In the genomic region with DNA sequence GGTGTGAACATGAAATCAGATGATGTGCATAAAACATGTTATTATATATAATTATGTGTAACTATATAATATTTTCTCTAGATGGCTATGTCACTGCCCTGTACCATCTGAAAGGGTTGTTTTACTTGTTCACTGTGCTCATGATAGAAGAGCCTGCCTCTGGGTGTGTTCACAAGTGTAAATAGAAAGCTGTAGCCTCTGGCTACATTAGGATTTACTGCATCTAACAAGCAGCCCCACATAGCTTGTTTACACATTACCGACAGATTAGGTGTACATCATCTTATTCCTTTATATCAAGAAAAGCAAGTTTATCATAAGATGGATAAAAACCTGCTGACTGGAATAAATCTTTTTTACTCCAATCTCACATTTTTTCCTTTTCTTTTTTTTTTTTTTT, we compare ENCODE assay signal across 14 cellular contexts. TPM values are rescaled to one million over a fixed set of nuclear protein-coding genes. Genes with fewer than 3 reads are reported as not detected.
DNase-seq lines count a peak whose midpoint lies in the region; ATAC-seq, FAIRE-seq and TF ChIP-seq lines count a peak whose summit lies in the region.
"Had no signal": no experiment of that assay in that cellular context is flagged by ENCODE, and none has a peak within 500 bp of the region (broad histone marks: within the 10 kb centered on the region; RNA-seq: fewer than 3 reads in every experiment).

No MANE protein-coding gene starts in this region.

- DNase-seq in right atrium auricular region (ENCODE audit: low spot score) (no peak), left cardiac atrium (no peak), GM12878 (ENCODE audit: low read depth, low spot score) (no peak), nucleus accumbens (lab: John Stamatoyannopoulos, UW) (no peak), erythroblast (lab: John Stamatoyannopoulos, UW) (no peak)
- no peak for DNase-seq in activated CD8-positive, alpha-beta T cell treated with anti-CD3 and anti-CD28 coated beads for 36 hours
- DNase-seq: activated CD8-positive, alpha-beta memory T cell treated with anti-CD3 and anti-CD28 coated beads, Interleukin-2, amount 10 ng/mL, durations not matched to agents 7 days and 5 days; COR-L47; NCI-H510A treated with DMSO at 0.1 percent for 48 hours; stimulated activated naive CD4-positive, alpha-beta T cell had no signal

- H3K36me3 Mint-ChIP-seq in nephron (ENCODE audit: low read depth) = no peaks in the 10 kb centered on the region
- H3K36me3 Mint-ChIP-seq in activated CD8-positive, alpha-beta T cell treated with anti-CD3 and anti-CD28 coated beads for 36 hours (ENCODE audit: low read depth) = no peaks in the 10 kb centered on the region

- TF ChIP-seq RAD21 in GM12878 (IDR thresholded peaks at IDR 0.05; ENCODE audit: insufficient read depth, low read depth, low read length) = no peak

- no peaks in the 10 kb centered on the region for H3K9me3 ChIP-seq in right atrium auricular region
- no peaks in the 10 kb centered on the region for H3K9me3 ChIP-seq in GM12878 (replicated peaks; ENCODE audit: control insufficient read depth, insufficient read depth, low read length)

- H3K27ac Mint-ChIP-seq in nephron = peak overlapping the region; percentile 96 to 98 (median 97)
- H3K27ac Mint-ChIP-seq in activated CD8-positive, alpha-beta T cell treated with anti-CD3 and anti-CD28 coated beads for 36 hours = no peak overlapping the region

- H4K20me1 ChIP-seq in GM12878 (ENCODE audit: control insufficient read depth, insufficient read depth) = no peaks in the 10 kb centered on the region

- no peaks in the 10 kb centered on the region for H3K9me3 Mint-ChIP-seq in nephron
- no peaks in the 10 kb centered on the region for H3K9me3 Mint-ChIP-seq in activated CD8-positive, alpha-beta T cell treated with anti-CD3 and anti-CD28 coated beads for 36 hours

- TF ChIP-seq CTCF in right atrium auricular region (IDR thresholded peaks at IDR 0.05) = no peak
- TF ChIP-seq CTCF in GM12878 (IDR thresholded peaks at IDR 0.05 in 2 of 3, conservative IDR thresholded peaks at IDR 0.05 in 1 of 3; ENCODE audit: control insufficient read depth in 2 of 3, extremely low read depth in 1 of 3, insufficient read depth in 1 of 3, low read depth in 3 of 3, low read length in 3 of 3) = no peak
- TF ChIP-seq CTCF in nephron (IDR thresholded peaks at IDR 0.05; ENCODE audit: unreplicated experiment in 3 of 3) = no peak
- no peak for TF ChIP-seq CTCF in activated CD8-positive, alpha-beta T cell treated with anti-CD3 and anti-CD28 coated beads for 36 hours (IDR thresholded peaks at IDR 0.05)

- no peak for TF ChIP-seq EP300 in GM12878 (IDR thresholded peaks at IDR 0.05; ENCODE audit: borderline replicate concordance in 1 of 2, control insufficient read depth in 1 of 2, low read depth in 2 of 2, low read length in 2 of 2)

- H3K36me3 ChIP-seq in right atrium auricular region (no peaks in the 10 kb centered on the region), GM12878 (ENCODE audit: control insufficient read depth in 2 of 2, insufficient read depth in 2 of 2, low read length in 1 of 2) (no peaks in the 10 kb centered on the region; a peak in 2 of 4 replicates)

- H3K27me3 ChIP-seq in right atrium auricular region (no peaks in the 10 kb centered on the region), GM12878 (replicated peaks in 1 of 2; ENCODE audit: control insufficient read depth in 2 of 2, insufficient read depth in 2 of 2, low read length in 1 of 2) (no peaks in the 10 kb centered on the region)

- BruUV-seq in GM12878 (replicated peaks; lab: Mats Ljungman, UMichigan) = no TSS peak

- H3K9ac ChIP-seq in GM12878 (ENCODE audit: control insufficient read depth, insufficient read depth, low read length) = no peak overlapping the region

- H3K4me1 Mint-ChIP-seq in nephron = peaks cover 32% of the 10 kb centered on the region
- peaks cover 22% of the 10 kb centered on the region for H3K4me1 Mint-ChIP-seq in activated CD8-positive, alpha-beta T cell treated with anti-CD3 and anti-CD28 coated beads for 36 hours (ENCODE audit: low read depth)

- CTCF ChIA-PET in GM12878 (lab: Yijun Ruan, JAX) = interaction anchor here (1.0 to 3.3 kb wide), 7 partner anchors 11 to 61 kb away, joined by 3 to 17 read pairs (median 4); no protein-coding TSS in a partner anchor
- CTCF ChIA-PET in activated CD8-positive, alpha-beta T cell treated with anti-CD3 and anti-CD28 coated beads for 36 hours (lab: Charles Lee) = interaction anchor here (1.7 kb wide), 1 partner anchor 46 kb away, joined by 4 read pairs; the partner anchor contains the start of gene CHD9

- in situ Hi-C loops in GM12878 (cut with MboI) = no loop called here

- RAD21 ChIA-PET in GM12878 (lab: Charles Lee; ENCODE audit: unreplicated experiment) = interaction anchor here (0.6 to 10.4 kb wide), 10 partner anchors 9 to 107 kb away, joined by 3 to 107 read pairs (median 4); partner anchors contain the start of gene CHD9

- H3K27ac ChIP-seq in right atrium auricular region = peak overlapping the region; percentile 93
- H3K27ac ChIP-seq in GM12878 (ENCODE audit: control insufficient read depth, insufficient read depth) = peak overlapping the region; percentile 96; the same call in 1 of the 2 replicates

- no peak for FAIRE-seq in GM12878 (lab: Jason Lieb, UNC)
- FAIRE-seq: bronchial epithelial cell, GM12892 had no signal

- peak overlapping the region; percentile 26 to 70 (median 38) for H3K4me3 Mint-ChIP-seq in nephron
- no peak overlapping the region for H3K4me3 Mint-ChIP-seq in activated CD8-positive, alpha-beta T cell treated with anti-CD3 and anti-CD28 coated beads for 36 hours

- no peak for TF ChIP-seq POLR2A in GM12878 (IDR thresholded peaks at IDR 0.05; ENCODE audit: low read depth, low read length)
- TF ChIP-seq POLR2A in erythroblast (IDR thresholded peaks at IDR 0.05; ENCODE audit: low read length) = no peak

- H3K4me2 ChIP-seq in GM12878 (ENCODE audit: control insufficient read depth, insufficient read depth) = peak overlapping the region; percentile 70; the same call in 1 of the 2 replicates

- no peak overlapping the region for H2AFZ ChIP-seq in GM12878 (ENCODE audit: control insufficient read depth, low read depth, low read length)

- POLR2A ChIA-PET in GM12878 (lab: Charles Lee) = interaction anchor here (0.6 to 6.8 kb wide), 10 partner anchors 11 to 430 kb away, joined by 3 to 142 read pairs (median 4); partner anchors contain the start of gene CHD9
- POLR2A ChIA-PET in activated CD8-positive, alpha-beta T cell treated with anti-CD3 and anti-CD28 coated beads for 36 hours (lab: Charles Lee) = no interaction called here

- no peaks in the 10 kb centered on the region for H3K27me3 Mint-ChIP-seq in nephron (ENCODE audit: low read depth)
- H3K27me3 Mint-ChIP-seq in activated CD8-positive, alpha-beta T cell treated with anti-CD3 and anti-CD28 coated beads for 36 hours = no peaks in the 10 kb centered on the region
- H3K27me3 Mint-ChIP-seq: activated CD8-positive, alpha-beta memory T cell treated with anti-CD3 and anti-CD28 coated beads, Interleukin-2, amount 10 ng/mL, durations not matched to agents 7 days and 5 days had no signal

- intact Hi-C loops in left cardiac atrium (cut with DNase I) = no loop called here
- intact Hi-C loops in GM12878 (cut with micrococcal nuclease; ENCODE audit: unreplicated experiment) = no loop called here
- intact Hi-C loops in activated CD8-positive, alpha-beta T cell treated with anti-CD3 and anti-CD28 coated beads for 36 hours (cut with micrococcal nuclease) = no loop called here

- peaks cover 48% of the 10 kb centered on the region for H3K79me2 ChIP-seq in GM12878 (ENCODE audit: control insufficient read depth, insufficient read depth, low read length)

- WGBS in GM12878 (ENCODE audit: insufficient coverage, insufficient replicate concordance, low lambda C conversion rate, missing lambda C conversion rate) = 94% methylated on average over 1 of the region's 1 CpG

- no peak overlapping the region for H3K4me3 ChIP-seq in right atrium auricular region
- no peak overlapping the region for H3K4me3 ChIP-seq in GM12878

- peaks cover 0 to 43% of the 10 kb centered on the region in 2 donors for H3K4me1 ChIP-seq in right atrium auricular region
- H3K4me1 ChIP-seq in GM12878 (ENCODE audit: control insufficient read depth, insufficient read depth, low read length) = peaks cover 25% of the 10 kb centered on the region

- SMC1A ChIA-PET in GM12878 (lab: Charles Lee; ENCODE audit: uncharacterized antibody, unreplicated experiment) = interaction anchor here (0.9 to 11.1 kb wide), 9 partner anchors 9 to 108 kb away, joined by 3 to 270 read pairs (median 9); partner anchors contain the start of gene CHD9

- no peak for ATAC-seq in left cardiac atrium
- no peak for ATAC-seq in GM12878
- no peak for ATAC-seq in HG03521 (IDR thresholded peaks at IDR 0.05; ENCODE audit: unreplicated experiment)
- ATAC-seq in activated CD8-positive, alpha-beta T cell treated with anti-CD3 and anti-CD28 coated beads for 36 hours = no peak
- ATAC-seq: activated CD8-positive, alpha-beta memory T cell treated with anti-CD3 and anti-CD28 coated beads, Interleukin-2, amount 10 ng/mL, durations not matched to agents 7 days and 5 days had no signal

RNA-seq across cellular contexts. Expression of gene CHD9, which starts 46.1 kb away (rescaled TPM):
- total RNA-seq in right atrium auricular region = 10 to 100 TPM; 49.8 to 54.1 TPM
- 10 to 100 TPM; 44.2 to 60.3 TPM for total RNA-seq in left cardiac atrium
- total RNA-seq in GM12878 (2013; cell fraction: nucleolus; rRNA removed) = 479 and 542 TPM in 2 replicates
- 33.1 and 35.3 TPM in 2 replicates for total RNA-seq in GM12878 (2014; rRNA removed)
- 57.6 and 59.6 TPM in 2 replicates for total RNA-seq in GM12878 (2014; rRNA removed; fragmentation: Illumina TruSeq; extraction: Trizol)
- total RNA-seq in GM12878 (2021) = 41.6 and 50.3 TPM in 2 replicates
- polyA plus RNA-seq in GM12878 (2011; ENCODE audit: low read depth) = 21.4 TPM
- 51.0 and 71.7 TPM in 2 replicates for polyA plus RNA-seq in GM12878 (2011; rRNA removed)
- polyA plus RNA-seq in GM12878 (2011; cell fraction: cytosol; rRNA removed) = 13.6 and 29.4 TPM in 2 replicates
- 34.9 and 45.9 TPM in 2 replicates for polyA plus RNA-seq in GM12878 (2011; cell fraction: nucleus; rRNA removed)
- polyA plus RNA-seq in GM12878 (2012) = 18.7 and 27.0 TPM in 2 replicates
- polyA plus RNA-seq in GM12878 (2014; fragmentation: Illumina TruSeq; extraction: Trizol) = 37.4 and 51.2 TPM in 2 replicates
- 10 to 100 TPM; 70.5 to 95.7 TPM for polyA plus RNA-seq in GM12878 (2014; fragmentation: Nextera tagmentation; extraction: Ambion mirVana)
- polyA plus RNA-seq in GM12878 (2014; rRNA removed) = 23.6 and 29.2 TPM in 2 replicates
- 10 to 100 TPM; 66.1 to 72.1 TPM for polyA plus RNA-seq in GM12878 (2016; fragmentation: Nextera tagmentation; extraction: Ambion mirVana)
- 129 and 207 TPM in 2 replicates for polyA minus RNA-seq in GM12878 (2011; rRNA and poly(A)+ RNA removed)
- 19.8 and 19.9 TPM in 2 replicates for polyA minus RNA-seq in GM12878 (2011; cell fraction: cytosol; rRNA and poly(A)+ RNA removed)
- polyA minus RNA-seq in GM12878 (2011; cell fraction: nucleus; rRNA and poly(A)+ RNA removed) = 95.9 and 118 TPM in 2 replicates
- 10 to 100 TPM; 13.8 to 16.3 TPM for total RNA-seq in activated CD8-positive, alpha-beta T cell treated with anti-CD3 and anti-CD28 coated beads for 36 hours

RNA-seq across cellular contexts. Expression of gene CHD9NB, which starts 48.2 kb away (rescaled TPM):
- total RNA-seq in right atrium auricular region = under 1 TPM; 0.33 to 0.67 TPM
- under 1 TPM; 0.47 to 0.94 TPM for total RNA-seq in left cardiac atrium
- 1.0 and 1.5 TPM in 2 replicates for total RNA-seq in GM12878 (2013; cell fraction: nucleolus; rRNA removed)
- total RNA-seq in GM12878 (2014; rRNA removed) = 0.51 and 0.82 TPM in 2 replicates
- 0.60 and 1.0 TPM in 2 replicates for total RNA-seq in GM12878 (2014; rRNA removed; fragmentation: Illumina TruSeq; extraction: Trizol)
- 0.58 and 0.69 TPM in 2 replicates for total RNA-seq in GM12878 (2021)
- 0.16 TPM for polyA plus RNA-seq in GM12878 (2011; ENCODE audit: low read depth)
- polyA plus RNA-seq in GM12878 (2011; rRNA removed) = 0.76 TPM in 2 replicates
- 0.97 and 1.3 TPM in 2 replicates for polyA plus RNA-seq in GM12878 (2011; cell fraction: cytosol; rRNA removed)
- 0.93 and 1.3 TPM in 2 replicates for polyA plus RNA-seq in GM12878 (2011; cell fraction: nucleus; rRNA removed)
- polyA plus RNA-seq in GM12878 (2012) = 0.32 and 0.52 TPM in 2 replicates
- 0.44 and 0.94 TPM in 2 replicates for polyA plus RNA-seq in GM12878 (2014; fragmentation: Illumina TruSeq; extraction: Trizol)
- under 1 TPM; 0.14 to 0.22 TPM for polyA plus RNA-seq in GM12878 (2014; fragmentation: Nextera tagmentation; extraction: Ambion mirVana)
- 0.56 and 0.63 TPM in 2 replicates for polyA plus RNA-seq in GM12878 (2014; rRNA removed)
- 1 to 10 TPM; 1.3 to 1.6 TPM for polyA plus RNA-seq in GM12878 (2016; fragmentation: Nextera tagmentation; extraction: Ambion mirVana)
- polyA minus RNA-seq in GM12878 (2011; rRNA and poly(A)+ RNA removed) = 1.0 and 2.4 TPM in 2 replicates
- 0.52 and 0.94 TPM in 2 replicates for polyA minus RNA-seq in GM12878 (2011; cell fraction: cytosol; rRNA and poly(A)+ RNA removed)
- polyA minus RNA-seq in GM12878 (2011; cell fraction: nucleus; rRNA and poly(A)+ RNA removed) = 0.60 and 1.7 TPM in 2 replicates
- under 1 TPM in 1 of 2 experiments, not detected in 1; 0.16 TPM for total RNA-seq in activated CD8-positive, alpha-beta T cell treated with anti-CD3 and anti-CD28 coated beads for 36 hours
